1 cellular context compared by ENCODE assay signal in the genomic region with DNA sequence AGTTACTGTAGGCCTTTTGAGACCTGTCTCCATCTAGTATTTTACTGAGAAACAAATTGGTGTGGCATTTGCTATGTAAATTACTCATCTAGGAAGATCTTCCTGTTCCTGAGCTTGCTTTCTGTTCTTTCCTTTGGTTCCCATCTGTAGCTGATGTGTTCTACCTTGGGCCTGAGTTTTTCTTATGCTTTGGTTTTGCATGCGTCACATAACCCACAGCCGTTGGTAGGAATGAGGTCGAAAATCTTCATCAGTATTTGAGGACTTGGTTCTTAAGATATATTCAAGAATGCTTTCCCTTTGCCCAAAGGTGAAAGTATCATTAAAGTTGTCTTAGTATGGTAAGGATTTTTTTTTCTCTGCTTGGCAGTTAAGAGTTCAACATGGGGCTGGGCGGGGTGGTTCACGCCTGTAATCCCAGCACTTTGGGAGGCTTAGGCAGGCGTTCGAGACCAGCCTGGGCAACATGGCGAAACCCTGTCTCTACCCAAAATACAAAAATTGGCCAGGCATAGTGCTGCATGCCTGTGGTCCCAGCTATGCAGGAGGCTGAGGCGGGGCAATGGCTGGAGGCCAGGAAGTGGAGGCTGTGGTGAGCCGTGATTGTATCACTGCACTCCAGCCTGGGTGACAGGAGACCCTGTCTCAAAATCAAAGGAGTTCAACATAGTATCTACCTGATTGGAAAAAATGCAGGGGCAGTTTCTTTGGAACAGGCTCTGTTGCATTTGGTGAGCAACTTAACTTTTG.
TF ChIP-seq lines count a peak whose summit lies in the region.

No MANE protein-coding gene starts in this region.

TF ChIP-seq in HCT116, 20 proteins besides CTCF, POLR2A, EP300 and RAD21 (continued from another document):
- TF ChIP-seq ZNF274 (IDR thresholded peaks at IDR 0.05; ENCODE audit: low read depth, low read length) (no peak), SIN3A (IDR thresholded peaks at IDR 0.05; ENCODE audit: low read depth) (no peak)
- TF ChIP-seq, protein P1, sequence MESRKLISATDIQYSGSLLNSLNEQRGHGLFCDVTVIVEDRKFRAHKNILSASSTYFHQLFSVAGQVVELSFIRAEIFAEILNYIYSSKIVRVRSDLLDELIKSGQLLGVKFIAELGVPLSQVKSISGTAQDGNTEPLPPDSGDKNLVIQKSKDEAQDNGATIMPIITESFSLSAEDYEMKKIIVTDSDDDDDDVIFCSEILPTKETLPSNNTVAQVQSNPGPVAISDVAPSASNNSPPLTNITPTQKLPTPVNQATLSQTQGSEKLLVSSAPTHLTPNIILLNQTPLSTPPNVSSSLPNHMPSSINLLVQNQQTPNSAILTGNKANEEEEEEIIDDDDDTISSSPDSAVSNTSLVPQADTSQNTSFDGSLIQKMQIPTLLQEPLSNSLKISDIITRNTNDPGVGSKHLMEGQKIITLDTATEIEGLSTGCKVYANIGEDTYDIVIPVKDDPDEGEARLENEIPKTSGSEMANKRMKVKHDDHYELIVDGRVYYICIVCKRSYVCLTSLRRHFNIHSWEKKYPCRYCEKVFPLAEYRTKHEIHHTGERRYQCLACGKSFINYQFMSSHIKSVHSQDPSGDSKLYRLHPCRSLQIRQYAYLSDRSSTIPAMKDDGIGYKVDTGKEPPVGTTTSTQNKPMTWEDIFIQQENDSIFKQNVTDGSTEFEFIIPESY (IDR thresholded peaks at IDR 0.05; ENCODE audit: extremely low read depth, insufficient replicate concordance, low read length): no peak
